13 cellular contexts compared by ENCODE assay signal in genomic region chr16:86322283-86322682, GRCh38.
DNase-seq lines count a peak whose midpoint lies in the region; ATAC-seq and TF ChIP-seq lines count a peak whose summit lies in the region.
"Had no signal": no experiment of that assay in that cellular context is flagged by ENCODE, and none has a peak within 500 bp of the region (broad histone marks: within the 10 kb centered on the region; RNA-seq: fewer than 3 reads in every experiment).

No MANE protein-coding gene starts in this region.

- H3K9me3 ChIP-seq in sigmoid colon: peaks cover 0 to 2% (median 0%) of the 10 kb centered on the region in 4 donors
- no peaks in the 10 kb centered on the region for H3K9me3 ChIP-seq in MM.1S (replicated peaks; ENCODE audit: insufficient read depth, low read length)

- H3K4me2 ChIP-seq in MM.1S (ENCODE audit: low read depth, low read length): no peak overlapping the region
- H3K4me2 ChIP-seq: BLaER1 had no signal

- no peaks in the 10 kb centered on the region for H3K79me2 ChIP-seq in MM.1S (ENCODE audit: low read length)

- 17 to 21% methylated on average over 6 of the region's 6 CpGs for WGBS in sigmoid colon, 2 donors

- no peak overlapping the region for H3K4me3 ChIP-seq in sigmoid colon
- H3K4me3 ChIP-seq in MM.1S (ENCODE audit: low read length): no peak overlapping the region
- H3K4me3 ChIP-seq: BLaER1, GM23248 had no signal

- H4K20me1 ChIP-seq in MM.1S (ENCODE audit: insufficient read depth, low read length): no peaks in the 10 kb centered on the region
- H4K20me1 ChIP-seq: BLaER1 had no signal

- TF ChIP-seq EP300 in sigmoid colon (IDR thresholded peaks at IDR 0.05): no peak

- TF ChIP-seq POLR2A in sigmoid colon (IDR thresholded peaks at IDR 0.05): no peak

- H3K36me3 ChIP-seq in sigmoid colon (no peaks in the 10 kb centered on the region), MM.1S (replicated peaks; ENCODE audit: insufficient read depth, low read length) (no peaks in the 10 kb centered on the region)
- H3K36me3 ChIP-seq: BLaER1 had no signal

- H3K4me1 ChIP-seq in sigmoid colon: no peaks in the 10 kb centered on the region
- no peaks in the 10 kb centered on the region for H3K4me1 ChIP-seq in MM.1S (ENCODE audit: low read length)
- H3K4me1 ChIP-seq: BLaER1 had no signal

- H3K27me3 ChIP-seq in sigmoid colon (no peaks in the 10 kb centered on the region), MM.1S (replicated peaks; ENCODE audit: insufficient read depth, low read length) (peaks cover 37% of the 10 kb centered on the region)
- H3K27me3 ChIP-seq: BLaER1 had no signal

- H3K9me2 ChIP-seq in MM.1S (replicated peaks; ENCODE audit: insufficient read depth, low read length): no peaks in the 10 kb centered on the region

- intact Hi-C loops in sigmoid colon (cut with DNase I): no loop called here

- H3K27ac ChIP-seq in sigmoid colon (no peak overlapping the region), MM.1S (ENCODE audit: low read length) (no peak overlapping the region)
- H3K27ac ChIP-seq: 22Rv1, BLaER1, GM23248 had no signal

- H3F3A ChIP-seq in MM.1S (ENCODE audit: insufficient read depth, low read length): no peaks in the 10 kb centered on the region

- no peak for ATAC-seq in GM18517 (IDR thresholded peaks at IDR 0.05; ENCODE audit: unreplicated experiment)

- DNase-seq in NCI-H82 (lab: John Stamatoyannopoulos, UW) (peak; percentile 45), NCI-H82 treated with DMSO at 0.1 percent for 48 hours (lab: John Stamatoyannopoulos, UW; ENCODE audit: unreplicated experiment) (no peak), medulla oblongata (ENCODE audit: extremely low spot score) (peak; percentile 40), sigmoid colon (peak; percentile 43), MM.1S (no peak), NOMO-1 treated with DMSO at 0.1 percent for 48 hours (lab: John Stamatoyannopoulos, UW; ENCODE audit: unreplicated experiment) (no peak)
- DNase-seq: AML-193, DMS 273 treated with DMSO at 0.1 percent for 48 hours, GM23248, H7 had no signal

- H2AFZ ChIP-seq in MM.1S (ENCODE audit: low read length): no peak overlapping the region
- H2AFZ ChIP-seq: GM23248 had no signal

- no peak for TF ChIP-seq CTCF in sigmoid colon (IDR thresholded peaks at IDR 0.05)
- TF ChIP-seq CTCF in MM.1S (IDR thresholded peaks at IDR 0.05; ENCODE audit: low read length): no peak

- no peak overlapping the region for H3K9ac ChIP-seq in MM.1S (ENCODE audit: low read length)
- H3K9ac ChIP-seq: BLaER1, GM23248 had no signal

Comparison
In these comparisons a context has a peak if more than half of its experiments do, and no peak if none do; other contexts are left out.
1. DNase-seq: peak in NCI-H82 (single experiment), medulla oblongata (single experiment) and sigmoid colon (single experiment); none in NCI-H82 treated with DMSO at 0.1 percent for 48 hours (single experiment), MM.1S (single experiment) and NOMO-1 treated with DMSO at 0.1 percent for 48 hours (single experiment).